ENCODE assay signal across 13 cellular contexts in genomic region chr4:7971159-7971631, GRCh38. TPM values are rescaled to one million over a fixed set of nuclear protein-coding genes. Genes with fewer than 3 reads are reported as not detected.
A peak's percentile ranks its signal among the peaks of the same experiment; 100 is the strongest.
DNase-seq lines count a peak whose midpoint lies in the region; ATAC-seq and TF ChIP-seq lines count a peak whose summit lies in the region.
"Had no signal": no experiment of that assay in that cellular context is flagged by ENCODE, and none has a peak within 500 bp of the region (broad histone marks: within the 10 kb centered on the region; RNA-seq: fewer than 3 reads in every experiment).

No MANE protein-coding gene starts in this region.

- no TSS peak for BruUV-seq in PC-9 (replicated peaks; lab: Mats Ljungman, UMichigan)

- H3K27ac Mint-ChIP-seq in CD4-positive, alpha-beta T cell, result peak overlapping the region; percentile 94
- peak overlapping the region; percentile 42 to 99 (median 98) for H3K27ac Mint-ChIP-seq in nephron
- H3K27ac Mint-ChIP-seq: CD14-positive monocyte had no signal

- intact Hi-C loops in CD4-positive, alpha-beta T cell (cut with DNase I, micrococcal nuclease), result loop anchor here in 1 of 2 experiments (2.0 kb wide), 1 partner anchor 32 kb away; the partner anchor contains the start of gene AFAP1
- intact Hi-C loops in PC-9 (cut with micrococcal nuclease; ENCODE audit: unreplicated experiment), result no loop called here

- peak overlapping the region; percentile 74 for H3K4me2 ChIP-seq in PC-9

- H3K27me3 ChIP-seq in CD4-positive, alpha-beta T cell (ENCODE audit: control insufficient read depth, insufficient read depth, low read length), result no peaks in the 10 kb centered on the region
- H3K27me3 ChIP-seq in PC-9 (ENCODE audit: insufficient read depth, low read depth) (no peaks in the 10 kb centered on the region), duodenal mucosa (ENCODE audit: control insufficient read depth in 1 of 2, insufficient read depth in 2 of 2, low read length in 2 of 2) (no peaks in the 10 kb centered on the region)

- no peak for ATAC-seq in CD4-positive, alpha-beta T cell (ENCODE audit: poor library complexity)
- ATAC-seq in GM19452 (IDR thresholded peaks at IDR 0.05; ENCODE audit: unreplicated experiment) (no peak), HG03342 (IDR thresholded peaks at IDR 0.05; ENCODE audit: unreplicated experiment) (no peak)
- ATAC-seq: esophagus mucosa had no signal

- no peaks in the 10 kb centered on the region for H3K36me3 ChIP-seq in PC-9 (ENCODE audit: low read depth)
- no peaks in the 10 kb centered on the region for H3K36me3 ChIP-seq in duodenal mucosa (ENCODE audit: control insufficient read depth in 1 of 2, insufficient read depth in 2 of 2, low read length in 2 of 2)

- peak overlapping the region; percentile 93 for H3K4me3 Mint-ChIP-seq in CD4-positive, alpha-beta T cell
- no peak overlapping the region for H3K4me3 Mint-ChIP-seq in nephron
- H3K4me3 Mint-ChIP-seq: CD14-positive monocyte had no signal

- CTCF ChIA-PET in CD4-positive, alpha-beta T cell (lab: Charles Lee), result no interaction called here
- CTCF ChIA-PET in PC-9 (lab: Charles Lee), result interaction anchor here (0.6 to 1.2 kb wide), 3 partner anchors 162 to 169 kb away, joined by 4 to 10 read pairs (median 7); no protein-coding TSS in a partner anchor

- no peaks in the 10 kb centered on the region for H3K9me3 Mint-ChIP-seq in CD4-positive, alpha-beta T cell
- no peaks in the 10 kb centered on the region for H3K9me3 Mint-ChIP-seq in nephron

- no peaks in the 10 kb centered on the region for H3K27me3 Mint-ChIP-seq in CD4-positive, alpha-beta T cell
- peaks cover 3% of the 10 kb centered on the region for H3K27me3 Mint-ChIP-seq in nephron (ENCODE audit: low read depth)

- no peak for TF ChIP-seq CTCF in CD4-positive, alpha-beta T cell (IDR thresholded peaks at IDR 0.05)
- no peak for TF ChIP-seq CTCF in PC-9 (conservative IDR thresholded peaks at IDR 0.05)
- no peak for TF ChIP-seq CTCF in nephron (IDR thresholded peaks at IDR 0.05; ENCODE audit: unreplicated experiment in 3 of 3)

- H3K4me1 Mint-ChIP-seq in CD4-positive, alpha-beta T cell (ENCODE audit: low read depth), result peaks cover 40% of the 10 kb centered on the region
- peaks cover 38% of the 10 kb centered on the region for H3K4me1 Mint-ChIP-seq in nephron

- no peak overlapping the region for H3K27ac ChIP-seq in CD4-positive, alpha-beta T cell (ENCODE audit: low read depth, low read length)
- H3K27ac ChIP-seq in PC-9, result peak overlapping the region; percentile 94
- no peak overlapping the region for H3K27ac ChIP-seq in duodenal mucosa (ENCODE audit: low read depth, low read length)
- H3K27ac ChIP-seq: VCaP had no signal

- peaks cover 72% of the 10 kb centered on the region for H3F3A ChIP-seq in PC-9 (ENCODE audit: insufficient read depth, low read depth)

- H3K9ac ChIP-seq in duodenal mucosa (ENCODE audit: low read depth in 1 of 2, low read length in 2 of 2), result peak overlapping the region; percentile 41 to 44

- peak overlapping the region; percentile 48 for H3K4me3 ChIP-seq in PC-9
- peak overlapping the region; percentile 20 to 60 for H3K4me3 ChIP-seq in duodenal mucosa (ENCODE audit: low read depth in 1 of 2, low read length in 2 of 2)

- no peaks in the 10 kb centered on the region for H3K9me3 ChIP-seq in CD4-positive, alpha-beta T cell (ENCODE audit: control insufficient read depth, low read length)
- H3K9me3 ChIP-seq in PC-9 (ENCODE audit: insufficient read depth, low read depth) (no peaks in the 10 kb centered on the region), duodenal mucosa (ENCODE audit: control insufficient read depth in 1 of 2, low read length in 2 of 2) (no peaks in the 10 kb centered on the region)

- H3K79me2 ChIP-seq in PC-9 (ENCODE audit: low read depth), result peaks cover 23% of the 10 kb centered on the region; the same call in 1 of the 2 replicates

- H4K20me1 ChIP-seq in PC-9 (ENCODE audit: insufficient read depth), result no peaks in the 10 kb centered on the region

- POLR2A ChIA-PET in CD4-positive, alpha-beta T cell (lab: Charles Lee), result interaction anchor here (1.4 to 3.2 kb wide), 2 partner anchors 32 to 140 kb away, joined by 5 to 30 read pairs; partner anchors contain the start of gene AFAP1
- POLR2A ChIA-PET in PC-9 (lab: Charles Lee; ENCODE audit: unreplicated experiment), result no interaction called here

- no peaks in the 10 kb centered on the region for H3K36me3 Mint-ChIP-seq in CD4-positive, alpha-beta T cell (ENCODE audit: low read depth)
- H3K36me3 Mint-ChIP-seq in nephron (ENCODE audit: low read depth), result no peaks in the 10 kb centered on the region
- H3K36me3 Mint-ChIP-seq: CD14-positive monocyte had no signal

- no peaks in the 10 kb centered on the region for H3K9me2 ChIP-seq in PC-9 (ENCODE audit: insufficient read depth)

- H3K4me1 ChIP-seq in PC-9 (replicated peaks; ENCODE audit: insufficient read depth) (peaks cover 81% of the 10 kb centered on the region), duodenal mucosa (ENCODE audit: control insufficient read depth in 1 of 2, insufficient read depth in 2 of 2, low read length in 2 of 2) (peaks cover 38 to 47% of the 10 kb centered on the region in 2 donors)

- DNase-seq in CD4-positive, alpha-beta T cell, result no peak
- DNase-seq in PC-9 (peak in 1 of 2 experiments; percentile 42), CD1c-positive myeloid dendritic cell (ENCODE audit: extremely low spot score) (no peak), NCI-H524 treated with DMSO at 0.1 percent for 48 hours (lab: John Stamatoyannopoulos, UW) (no peak)
- DNase-seq: NCI-H146 had no signal

- H2AFZ ChIP-seq in PC-9, result no peak overlapping the region

RNA-seq across cellular contexts. Expression of gene AFAP1, which starts 31.5 kb away (rescaled TPM):
- 10 to 100 TPM in 1 of 2 experiments, 1 to 10 TPM in 1; 9.8 to 10.9 TPM for total RNA-seq in CD4-positive, alpha-beta T cell
- 69.6 and 84.1 TPM in 2 replicates for total RNA-seq in PC-9 (2021)
- total RNA-seq: OCI-LY7 had no signal
